Comparison of ENCODE assay signal across 2 cellular contexts in the genomic region with DNA sequence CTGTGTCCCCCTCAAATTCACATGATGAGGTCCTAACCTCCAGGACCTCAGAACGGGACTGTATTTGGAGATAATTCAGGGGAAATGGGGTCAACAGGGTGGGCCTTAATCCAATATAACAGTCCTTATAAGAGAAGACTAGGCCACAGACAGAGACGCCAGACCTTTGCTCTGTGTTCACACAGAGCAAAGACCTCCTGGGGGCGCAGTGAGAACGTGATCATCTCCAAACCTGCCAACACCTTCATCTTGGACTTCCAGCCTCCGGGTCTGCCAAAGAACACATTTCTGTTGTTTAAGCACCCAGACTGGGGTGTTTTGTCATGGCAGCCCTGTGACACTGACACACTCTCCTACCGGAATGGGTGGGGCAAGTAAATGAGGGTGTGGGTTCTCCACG.
TF ChIP-seq lines count a peak whose summit lies in the region.

No MANE protein-coding gene starts in this region.

TF ChIP-seq in HepG2, 621 proteins besides CTCF, POLR2A, EP300 and RAD21 (continued from another document):
- TF ChIP-seq EHMT2 (IDR thresholded peaks at IDR 0.05; ENCODE audit: borderline replicate concordance, low read depth, low read length), result no peak
- TF ChIP-seq POGZ (CRISPR knock-in tag; IDR thresholded peaks at IDR 0.05), result no peak
- no peak for TF ChIP-seq RARA (CRISPR knock-in tag; IDR thresholded peaks at IDR 0.05)
TF ChIP-seq in HepG2: peak in this region for 1.

TF ChIP-seq in H1, 55 proteins besides CTCF, POLR2A, EP300 and RAD21 (continued from another document):
- TF ChIP-seq SIN3A (conservative IDR thresholded peaks at IDR 0.05 in 1 of 2, IDR thresholded peaks at IDR 0.05 in 1 of 2; ENCODE audit: low read depth in 1 of 2, low read length in 2 of 2) (no peak), BRCA1 (IDR thresholded peaks at IDR 0.05; ENCODE audit: low read depth, low read length) (no peak), EZH2 (IDR thresholded peaks at IDR 0.05; ENCODE audit: low read depth, low read length, severe bottlenecking) (no peak), RNF2 (IDR thresholded peaks at IDR 0.05; ENCODE audit: borderline replicate concordance, low read depth, low read length, missing control alignments, poor library complexity, severe bottlenecking) (no peak), TAF7 (optimal IDR thresholded peaks at IDR 0.05; ENCODE audit: borderline replicate concordance, low read depth, low read length) (no peak)
- TF ChIP-seq, protein P1, sequence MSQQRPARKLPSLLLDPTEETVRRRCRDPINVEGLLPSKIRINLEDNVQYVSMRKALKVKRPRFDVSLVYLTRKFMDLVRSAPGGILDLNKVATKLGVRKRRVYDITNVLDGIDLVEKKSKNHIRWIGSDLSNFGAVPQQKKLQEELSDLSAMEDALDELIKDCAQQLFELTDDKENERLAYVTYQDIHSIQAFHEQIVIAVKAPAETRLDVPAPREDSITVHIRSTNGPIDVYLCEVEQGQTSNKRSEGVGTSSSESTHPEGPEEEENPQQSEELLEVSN (IDR thresholded peaks at IDR 0.05), result no peak
- TF ChIP-seq, protein P2, sequence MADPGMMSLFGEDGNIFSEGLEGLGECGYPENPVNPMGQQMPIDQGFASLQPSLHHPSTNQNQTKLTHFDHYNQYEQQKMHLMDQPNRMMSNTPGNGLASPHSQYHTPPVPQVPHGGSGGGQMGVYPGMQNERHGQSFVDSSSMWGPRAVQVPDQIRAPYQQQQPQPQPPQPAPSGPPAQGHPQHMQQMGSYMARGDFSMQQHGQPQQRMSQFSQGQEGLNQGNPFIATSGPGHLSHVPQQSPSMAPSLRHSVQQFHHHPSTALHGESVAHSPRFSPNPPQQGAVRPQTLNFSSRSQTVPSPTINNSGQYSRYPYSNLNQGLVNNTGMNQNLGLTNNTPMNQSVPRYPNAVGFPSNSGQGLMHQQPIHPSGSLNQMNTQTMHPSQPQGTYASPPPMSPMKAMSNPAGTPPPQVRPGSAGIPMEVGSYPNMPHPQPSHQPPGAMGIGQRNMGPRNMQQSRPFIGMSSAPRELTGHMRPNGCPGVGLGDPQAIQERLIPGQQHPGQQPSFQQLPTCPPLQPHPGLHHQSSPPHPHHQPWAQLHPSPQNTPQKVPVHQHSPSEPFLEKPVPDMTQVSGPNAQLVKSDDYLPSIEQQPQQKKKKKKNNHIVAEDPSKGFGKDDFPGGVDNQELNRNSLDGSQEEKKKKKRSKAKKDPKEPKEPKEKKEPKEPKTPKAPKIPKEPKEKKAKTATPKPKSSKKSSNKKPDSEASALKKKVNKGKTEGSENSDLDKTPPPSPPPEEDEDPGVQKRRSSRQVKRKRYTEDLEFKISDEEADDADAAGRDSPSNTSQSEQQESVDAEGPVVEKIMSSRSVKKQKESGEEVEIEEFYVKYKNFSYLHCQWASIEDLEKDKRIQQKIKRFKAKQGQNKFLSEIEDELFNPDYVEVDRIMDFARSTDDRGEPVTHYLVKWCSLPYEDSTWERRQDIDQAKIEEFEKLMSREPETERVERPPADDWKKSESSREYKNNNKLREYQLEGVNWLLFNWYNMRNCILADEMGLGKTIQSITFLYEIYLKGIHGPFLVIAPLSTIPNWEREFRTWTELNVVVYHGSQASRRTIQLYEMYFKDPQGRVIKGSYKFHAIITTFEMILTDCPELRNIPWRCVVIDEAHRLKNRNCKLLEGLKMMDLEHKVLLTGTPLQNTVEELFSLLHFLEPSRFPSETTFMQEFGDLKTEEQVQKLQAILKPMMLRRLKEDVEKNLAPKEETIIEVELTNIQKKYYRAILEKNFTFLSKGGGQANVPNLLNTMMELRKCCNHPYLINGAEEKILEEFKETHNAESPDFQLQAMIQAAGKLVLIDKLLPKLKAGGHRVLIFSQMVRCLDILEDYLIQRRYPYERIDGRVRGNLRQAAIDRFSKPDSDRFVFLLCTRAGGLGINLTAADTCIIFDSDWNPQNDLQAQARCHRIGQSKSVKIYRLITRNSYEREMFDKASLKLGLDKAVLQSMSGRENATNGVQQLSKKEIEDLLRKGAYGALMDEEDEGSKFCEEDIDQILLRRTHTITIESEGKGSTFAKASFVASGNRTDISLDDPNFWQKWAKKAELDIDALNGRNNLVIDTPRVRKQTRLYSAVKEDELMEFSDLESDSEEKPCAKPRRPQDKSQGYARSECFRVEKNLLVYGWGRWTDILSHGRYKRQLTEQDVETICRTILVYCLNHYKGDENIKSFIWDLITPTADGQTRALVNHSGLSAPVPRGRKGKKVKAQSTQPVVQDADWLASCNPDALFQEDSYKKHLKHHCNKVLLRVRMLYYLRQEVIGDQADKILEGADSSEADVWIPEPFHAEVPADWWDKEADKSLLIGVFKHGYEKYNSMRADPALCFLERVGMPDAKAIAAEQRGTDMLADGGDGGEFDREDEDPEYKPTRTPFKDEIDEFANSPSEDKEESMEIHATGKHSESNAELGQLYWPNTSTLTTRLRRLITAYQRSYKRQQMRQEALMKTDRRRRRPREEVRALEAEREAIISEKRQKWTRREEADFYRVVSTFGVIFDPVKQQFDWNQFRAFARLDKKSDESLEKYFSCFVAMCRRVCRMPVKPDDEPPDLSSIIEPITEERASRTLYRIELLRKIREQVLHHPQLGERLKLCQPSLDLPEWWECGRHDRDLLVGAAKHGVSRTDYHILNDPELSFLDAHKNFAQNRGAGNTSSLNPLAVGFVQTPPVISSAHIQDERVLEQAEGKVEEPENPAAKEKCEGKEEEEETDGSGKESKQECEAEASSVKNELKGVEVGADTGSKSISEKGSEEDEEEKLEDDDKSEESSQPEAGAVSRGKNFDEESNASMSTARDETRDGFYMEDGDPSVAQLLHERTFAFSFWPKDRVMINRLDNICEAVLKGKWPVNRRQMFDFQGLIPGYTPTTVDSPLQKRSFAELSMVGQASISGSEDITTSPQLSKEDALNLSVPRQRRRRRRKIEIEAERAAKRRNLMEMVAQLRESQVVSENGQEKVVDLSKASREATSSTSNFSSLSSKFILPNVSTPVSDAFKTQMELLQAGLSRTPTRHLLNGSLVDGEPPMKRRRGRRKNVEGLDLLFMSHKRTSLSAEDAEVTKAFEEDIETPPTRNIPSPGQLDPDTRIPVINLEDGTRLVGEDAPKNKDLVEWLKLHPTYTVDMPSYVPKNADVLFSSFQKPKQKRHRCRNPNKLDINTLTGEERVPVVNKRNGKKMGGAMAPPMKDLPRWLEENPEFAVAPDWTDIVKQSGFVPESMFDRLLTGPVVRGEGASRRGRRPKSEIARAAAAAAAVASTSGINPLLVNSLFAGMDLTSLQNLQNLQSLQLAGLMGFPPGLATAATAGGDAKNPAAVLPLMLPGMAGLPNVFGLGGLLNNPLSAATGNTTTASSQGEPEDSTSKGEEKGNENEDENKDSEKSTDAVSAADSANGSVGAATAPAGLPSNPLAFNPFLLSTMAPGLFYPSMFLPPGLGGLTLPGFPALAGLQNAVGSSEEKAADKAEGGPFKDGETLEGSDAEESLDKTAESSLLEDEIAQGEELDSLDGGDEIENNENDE (IDR thresholded peaks at IDR 0.05; ENCODE audit: insufficient replicate concordance, low read length), result no peak
